ENCODE assay signal across 22 cellular contexts in the genomic region with DNA sequence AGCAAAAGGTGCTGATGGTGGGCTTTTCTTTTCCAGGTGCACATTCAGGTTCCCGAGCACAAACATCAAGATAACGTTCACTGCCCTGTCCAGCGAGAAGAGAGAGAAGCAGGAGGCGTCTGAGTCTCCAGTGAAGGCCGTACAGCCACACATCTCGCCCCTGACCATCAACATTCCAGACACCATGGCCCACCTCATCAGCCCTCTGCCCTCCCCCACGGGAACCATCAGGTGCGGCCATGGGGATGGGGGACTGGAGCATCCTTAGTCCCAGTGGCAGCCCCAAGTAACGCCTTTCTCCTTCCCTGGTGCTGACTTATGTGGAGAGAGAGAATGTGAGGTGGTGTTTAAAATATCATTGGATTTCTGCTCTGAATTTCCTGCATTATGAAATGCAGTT. TPM values are rescaled to one million over a fixed set of nuclear protein-coding genes. Genes with fewer than 3 reads are reported as not detected.
DNase-seq lines count a peak whose midpoint lies in the region; ATAC-seq, FAIRE-seq and TF ChIP-seq lines count a peak whose summit lies in the region.
"Had no signal": no experiment of that assay in that cellular context is flagged by ENCODE, and none has a peak within 500 bp of the region (broad histone marks: within the 10 kb centered on the region; RNA-seq: fewer than 3 reads in every experiment).

No MANE protein-coding gene starts in this region.

- H4K5ac ChIP-seq in H9 (ENCODE audit: insufficient read length, low read depth, low read length), result no peak overlapping the region

- H3K56ac ChIP-seq in H9 (ENCODE audit: insufficient read length, low read depth, low read length), result no peak overlapping the region

- H3K27me3 Mint-ChIP-seq in H9 (ENCODE audit: low read depth), result no peaks in the 10 kb centered on the region
- H3K27me3 Mint-ChIP-seq: CD4-positive, alpha-beta memory T cell had no signal

- peaks cover 9 to 38% (median 38%) of the 10 kb centered on the region in 3 experiments; a peak in 6 of 7 replicates for H3K36me3 Mint-ChIP-seq in H9 (ENCODE audit: insufficient read depth in 1 of 3, low read depth in 3 of 3)

- no peak for TF ChIP-seq EP300 in A549 (IDR thresholded peaks at IDR 0.05)

- H4K20me1 ChIP-seq in H9 (ENCODE audit: control insufficient read depth, insufficient read depth, insufficient read length) (peaks cover 8% of the 10 kb centered on the region), osteoblast (ENCODE audit: insufficient read depth, low read length) (peaks cover 54% of the 10 kb centered on the region)

- H3K23ac ChIP-seq in H9 (ENCODE audit: insufficient read length, low read depth, low read length), result no peak overlapping the region

- no peak overlapping the region for H2BK5ac ChIP-seq in H9 (ENCODE audit: insufficient read length, low read length)

- peaks cover 17% of the 10 kb centered on the region for H3K36me3 ChIP-seq in osteoblast (ENCODE audit: insufficient read depth, low read length)

- no peak for TF ChIP-seq RAD21 in A549 (conservative IDR thresholded peaks at IDR 0.05 in 1 of 2, IDR thresholded peaks at IDR 0.05 in 1 of 2)

- H3K27me3 ChIP-seq in H9 (ENCODE audit: insufficient read depth, low read length) (no peaks in the 10 kb centered on the region), osteoblast (ENCODE audit: insufficient read depth, low read length) (no peaks in the 10 kb centered on the region)
- H3K27me3 ChIP-seq: BE2C, SJSA1 had no signal

- no peak overlapping the region for H2BK120ac ChIP-seq in H9 (ENCODE audit: low read depth, low read length, poor library complexity, severe bottlenecking)

- H4K8ac ChIP-seq in H9 (replicated peaks; ENCODE audit: insufficient read length, low read depth, low read length), result no peak overlapping the region

- peak in 1 of 2 experiments; percentile 11; a peak in 2 of 6 replicates for ATAC-seq in A549
- ATAC-seq in GM19463 (IDR thresholded peaks at IDR 0.05; ENCODE audit: unreplicated experiment), result no peak

- TF ChIP-seq POLR2A in A549 (IDR thresholded peaks at IDR 0.05; ENCODE audit: low read length), result no peak

- H2AFZ ChIP-seq in H9 (ENCODE audit: low read length), result no peak overlapping the region
- H2AFZ ChIP-seq in osteoblast (ENCODE audit: low read length), result no peak overlapping the region

- WGBS in A549 (ENCODE audit: missing lambda C conversion rate), result 78% methylated on average over 9 of the region's 9 CpGs
- no CpG with 5 or more reads among the region's 9 CpGs for WGBS in H9 (ENCODE audit: extremely low coverage, insufficient read length, low lambda C conversion rate)

- CTCF ChIA-PET in A549 (lab: Yijun Ruan, JAX), result interaction anchor here (1.2 to 1.9 kb wide), 2 partner anchors 10 to 533 kb away, joined by 4 to 8 read pairs; no protein-coding TSS in a partner anchor

- H3K4me3 ChIP-seq in A549 (no peak overlapping the region), osteoblast (ENCODE audit: insufficient read depth, low read length) (no peak overlapping the region)
- H3K4me3 ChIP-seq: SJSA1 had no signal

- no peak overlapping the region for H2BK20ac ChIP-seq in H9 (ENCODE audit: low read depth, low read length, poor library complexity, severe bottlenecking)

- FAIRE-seq in A549 (lab: Jason Lieb, UNC), result no peak
- FAIRE-seq: GM12891, GM19239 had no signal

- no peak overlapping the region for H3K4me3 Mint-ChIP-seq in H9
- H3K4me3 Mint-ChIP-seq: CD4-positive, alpha-beta memory T cell had no signal

- peak overlapping the region in 2 of 3 experiments; percentile 43 to 77; a peak in 5 of 7 replicates for H3K27ac Mint-ChIP-seq in H9

- H3K79me2 ChIP-seq in H9 (ENCODE audit: insufficient read depth, low read length), result peaks cover 38% of the 10 kb centered on the region; the same call in 1 of the 2 replicates
- peaks cover 88% of the 10 kb centered on the region for H3K79me2 ChIP-seq in osteoblast (ENCODE audit: insufficient read depth, low read length)

- H3K23me2 ChIP-seq in H9 (ENCODE audit: insufficient read length, low read depth, low read length, poor library complexity, severe bottlenecking), result no peaks in the 10 kb centered on the region

- no peak overlapping the region for H3K18ac ChIP-seq in H9 (ENCODE audit: insufficient read length, low read depth, low read length)

- TF ChIP-seq CTCF in A549 (IDR thresholded peaks at IDR 0.05), result no peak
- no peak for TF ChIP-seq CTCF in H9 (conservative IDR thresholded peaks at IDR 0.05)
- no peak for TF ChIP-seq CTCF in osteoblast (IDR thresholded peaks at IDR 0.05; ENCODE audit: extremely low read depth, low read depth, low read length)

- no peak overlapping the region for H3K9ac ChIP-seq in H9 (ENCODE audit: extremely low read depth, insufficient read length, low read length)

- H3K9me3 Mint-ChIP-seq in H9, result no peaks in the 10 kb centered on the region
- H3K9me3 Mint-ChIP-seq: CD4-positive, alpha-beta memory T cell had no signal

- H2BK12ac ChIP-seq in H9 (ENCODE audit: insufficient read length, low read depth, low read length), result no peak overlapping the region

- H3K14ac ChIP-seq in H9 (ENCODE audit: insufficient read depth, low read length), result no peak overlapping the region

- H3K4me2 ChIP-seq in A549 (peak overlapping the region; percentile 28; the same call in 1 of the 3 replicates), H9 (ENCODE audit: insufficient read depth, insufficient read length, low read length) (no peak overlapping the region), osteoblast (ENCODE audit: insufficient read depth, low read length) (no peak overlapping the region)

- H3K27ac ChIP-seq in A549 (0 out of 6 replicates have a peak overlapping the region, but pooled peaks of 1 of the 2 experiments have one; percentile 31), H9 (ENCODE audit: insufficient read length, low read depth, low read length) (no peak overlapping the region), osteoblast (ENCODE audit: low read depth, low read length) (no peak overlapping the region)
- H3K27ac ChIP-seq: SJSA1 had no signal

- H2BK15ac ChIP-seq in H9 (ENCODE audit: low read depth, low read length), result no peak overlapping the region

- H3K4ac ChIP-seq in H9 (ENCODE audit: low read depth, low read length), result no peak overlapping the region

- POLR2A ChIA-PET in A549 (lab: Yijun Ruan, JAX), result no interaction called here

- H3K4me1 ChIP-seq in A549 (peaks cover 66% of the 10 kb centered on the region), H9 (ENCODE audit: insufficient read depth, low read length) (no peaks in the 10 kb centered on the region; the same call in 1 of the 2 replicates), osteoblast (ENCODE audit: insufficient read depth, low read length) (peaks cover 3% of the 10 kb centered on the region)

- no peak overlapping the region for H3T11ph ChIP-seq in H9 (ENCODE audit: low read length)

- DNase-seq in A549 (ENCODE audit: low read depth in 1 of 2, low spot score in 1 of 2) (no peak), H9 (no peak), ecto neural progenitor cell (ENCODE audit: low spot score) (peak; percentile 39), osteoblast (ENCODE audit: insufficient read length, low spot score, missing footprints) (peak; percentile 76), T-helper 9 cell (no peak), Kasumi-1 (lab: John Stamatoyannopoulos, UW) (no peak), NCI-H2196 treated with DMSO at 0.1 percent for 48 hours (lab: John Stamatoyannopoulos, UW; ENCODE audit: unreplicated experiment) (no peak)
- DNase-seq: BE2C; Calu3; CD4-positive, alpha-beta memory T cell; DMS53; EL; GOT3; KBM-7; NCI-H1417; NCI-H1930; NCI-H345; NCI-H524 treated with DMSO at 0.1 percent for 48 hours had no signal

- H4K91ac ChIP-seq in H9 (ENCODE audit: insufficient read length, low read depth, low read length), result no peak overlapping the region

- H2AK5ac ChIP-seq in H9 (ENCODE audit: insufficient read length, low read length), result no peak overlapping the region

- H3K9me3 ChIP-seq in A549, result no peaks in the 10 kb centered on the region
- H3K9me3 ChIP-seq in H9 (ENCODE audit: control insufficient read depth, low read depth, low read length), result no peaks in the 10 kb centered on the region
- H3K9me3 ChIP-seq in osteoblast (ENCODE audit: low read depth, low read length), result no peaks in the 10 kb centered on the region
- H3K9me3 ChIP-seq: BE2C, SJSA1 had no signal

- H3K4me1 Mint-ChIP-seq in H9, result peaks cover 25 to 33% of the 10 kb centered on the region in 2 experiments

- H3K79me1 ChIP-seq in H9 (ENCODE audit: insufficient read depth, low read depth, low read length, poor library complexity, severe bottlenecking), result peaks cover 22% of the 10 kb centered on the region

TF ChIP-seq in A549, 52 proteins besides CTCF, POLR2A, EP300 and RAD21 (continues in another document):
- TF ChIP-seq SREBF2 (IDR thresholded peaks at IDR 0.05), result no peak
- TF ChIP-seq, protein P1, sequence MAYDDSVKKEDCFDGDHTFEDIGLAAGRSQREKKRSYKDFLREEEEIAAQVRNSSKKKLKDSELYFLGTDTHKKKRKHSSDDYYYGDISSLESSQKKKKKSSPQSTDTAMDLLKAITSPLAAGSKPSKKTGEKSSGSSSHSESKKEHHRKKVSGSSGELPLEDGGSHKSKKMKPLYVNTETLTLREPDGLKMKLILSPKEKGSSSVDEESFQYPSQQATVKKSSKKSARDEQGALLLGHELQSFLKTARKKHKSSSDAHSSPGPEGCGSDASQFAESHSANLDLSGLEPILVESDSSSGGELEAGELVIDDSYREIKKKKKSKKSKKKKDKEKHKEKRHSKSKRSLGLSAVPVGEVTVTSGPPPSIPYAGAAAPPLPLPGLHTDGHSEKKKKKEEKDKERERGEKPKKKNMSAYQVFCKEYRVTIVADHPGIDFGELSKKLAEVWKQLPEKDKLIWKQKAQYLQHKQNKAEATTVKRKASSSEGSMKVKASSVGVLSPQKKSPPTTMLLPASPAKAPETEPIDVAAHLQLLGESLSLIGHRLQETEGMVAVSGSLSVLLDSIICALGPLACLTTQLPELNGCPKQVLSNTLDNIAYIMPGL (CRISPR knock-in tag; IDR thresholded peaks at IDR 0.05; ENCODE audit: borderline replicate concordance), result no peak
- TF ChIP-seq, protein P2, sequence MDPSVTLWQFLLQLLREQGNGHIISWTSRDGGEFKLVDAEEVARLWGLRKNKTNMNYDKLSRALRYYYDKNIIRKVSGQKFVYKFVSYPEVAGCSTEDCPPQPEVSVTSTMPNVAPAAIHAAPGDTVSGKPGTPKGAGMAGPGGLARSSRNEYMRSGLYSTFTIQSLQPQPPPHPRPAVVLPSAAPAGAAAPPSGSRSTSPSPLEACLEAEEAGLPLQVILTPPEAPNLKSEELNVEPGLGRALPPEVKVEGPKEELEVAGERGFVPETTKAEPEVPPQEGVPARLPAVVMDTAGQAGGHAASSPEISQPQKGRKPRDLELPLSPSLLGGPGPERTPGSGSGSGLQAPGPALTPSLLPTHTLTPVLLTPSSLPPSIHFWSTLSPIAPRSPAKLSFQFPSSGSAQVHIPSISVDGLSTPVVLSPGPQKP (IDR thresholded peaks at IDR 0.05; ENCODE audit: low read depth, low read length), result no peak
- TF ChIP-seq CBX2 (IDR thresholded peaks at IDR 0.05; ENCODE audit: borderline replicate concordance, low read depth), result no peak

RNA-seq across cellular contexts. Expression of a gene that starts 43.8 kb away (rescaled TPM):
- polyA plus RNA-seq in A549 (2011; rRNA removed) (34.8 and 35.9 TPM in 2 replicates), A549 (2017; fragmentation: RNase III; extraction: RNeasy Plus Mini Kit Qiagen cat#74134 plus additional on column Dnase treatment) (37.5 to 39.2 TPM (median 38.2 TPM) in 3 replicates)
- polyA plus RNA-seq in A549 (2012; cell fraction: cytosol; rRNA removed), result 32.8 and 42.8 TPM in 2 replicates
- 49.2 and 51.8 TPM in 2 replicates for polyA plus RNA-seq in A549 (2012; cell fraction: nucleus; rRNA removed)
- polyA minus RNA-seq in A549 (2011; rRNA and poly(A)+ RNA removed), result 78.5 and 90.0 TPM in 2 replicates
- total RNA-seq in H9 (2021) (59.6 and 72.0 TPM in 2 replicates), osteoblast (26.8 and 29.3 TPM in 2 replicates)

Comparison
In these comparisons a context has a peak if more than half of its experiments do, and no peak if none do; other contexts are left out.
1. DNase-seq: peak in ecto neural progenitor cell (single experiment) and osteoblast (single experiment); none in A549 (0 of 2), H9 (single experiment), T-helper 9 cell (single experiment), Kasumi-1 (0 of 2) and NCI-H2196 treated with DMSO at 0.1 percent for 48 hours (single experiment).